In the genomic region with DNA sequence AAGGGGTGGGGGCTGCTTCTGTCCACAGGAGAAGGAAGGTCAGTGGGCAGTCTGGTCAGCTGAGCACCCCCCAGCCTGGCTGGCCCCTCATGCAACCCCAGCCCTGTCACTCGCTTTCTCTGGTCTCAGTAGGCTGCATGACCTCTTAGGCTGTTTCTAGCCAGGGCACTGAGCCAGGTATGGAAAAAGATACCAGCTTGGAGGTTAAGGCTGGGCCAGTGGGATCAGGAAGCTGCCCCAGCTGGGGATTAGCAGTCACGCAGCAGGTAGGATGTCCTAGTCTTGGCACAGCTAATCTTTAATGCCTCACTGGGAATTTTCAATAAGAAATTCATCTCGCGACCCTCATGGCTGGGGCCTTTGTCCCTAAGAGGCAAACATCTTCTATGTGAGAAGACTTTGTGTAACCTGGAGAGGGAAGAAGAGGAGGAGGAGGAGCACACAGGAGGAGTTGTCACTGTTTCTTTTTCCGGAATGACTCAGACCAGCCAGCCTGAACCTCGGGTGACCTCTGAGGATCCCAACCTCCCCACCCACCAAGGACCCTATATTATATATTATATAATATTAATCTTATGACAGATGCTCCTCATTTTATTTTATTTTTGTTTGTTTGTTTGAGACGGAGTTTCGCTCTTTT, we compare ENCODE assay signal across 18 cellular contexts. TPM values are rescaled to one million over a fixed set of nuclear protein-coding genes. Genes with fewer than 3 reads are reported as not detected.
DNase-seq lines count a peak whose midpoint lies in the region; ATAC-seq and TF ChIP-seq lines count a peak whose summit lies in the region.
"Had no signal": no experiment of that assay in that cellular context is flagged by ENCODE, and none has a peak within 500 bp of the region (broad histone marks: within the 10 kb centered on the region; RNA-seq: fewer than 3 reads in every experiment).

No MANE protein-coding gene starts in this region.

- H3K27me3 Mint-ChIP-seq in type B pancreatic cell: peaks cover 24% of the 10 kb centered on the region

- H3K9me3 Mint-ChIP-seq in type B pancreatic cell: peaks cover 12% of the 10 kb centered on the region

- intact Hi-C loops in PC-9 (cut with micrococcal nuclease; ENCODE audit: unreplicated experiment): no loop called here

- H3K4me2 ChIP-seq in PC-9: no peak overlapping the region
- H3K4me2 ChIP-seq: KMS-11 had no signal

- no peaks in the 10 kb centered on the region for H3K79me2 ChIP-seq in PC-9 (ENCODE audit: low read depth)

- no peaks in the 10 kb centered on the region for H3K36me3 ChIP-seq in PC-9 (ENCODE audit: low read depth)
- H3K36me3 ChIP-seq: SJSA1 had no signal

- CTCF ChIA-PET in PC-9 (lab: Charles Lee): no interaction called here

- H4K20me1 ChIP-seq in PC-9 (ENCODE audit: insufficient read depth): no peaks in the 10 kb centered on the region

- H3F3A ChIP-seq in PC-9 (ENCODE audit: insufficient read depth, low read depth): no peaks in the 10 kb centered on the region

- DNase-seq in DMS 273 (lab: John Stamatoyannopoulos, UW; ENCODE audit: unreplicated experiment): peak; percentile 26
- DNase-seq in DMS 273 treated with DMSO at 0.1 percent for 48 hours (lab: John Stamatoyannopoulos, UW): no peak
- peak; percentile 33 for DNase-seq in activated CD8-positive, alpha-beta memory T cell treated with anti-CD3 and anti-CD28 coated beads, Interleukin-2, amount 50 U/mL, for 48 hours
- DNase-seq in activated CD8-positive, alpha-beta memory T cell treated with anti-CD3 and anti-CD28 coated beads, Interleukin-2, amount 50 U/mL, for 4 hours: no peak
- DNase-seq in PC-9: peak in 1 of 2 experiments; percentile 42
- DNase-seq in type B pancreatic cell (ENCODE audit: extremely low spot score, unreplicated experiment): peak; percentile 59
- DNase-seq: EL, H7, NCI-H1436 treated with DMSO at 0.1 percent for 48 hours, NCI-H446 treated with DMSO at 0.1 percent for 48 hours, RPMI8226, SW 1271 had no signal

- H3K27me3 ChIP-seq in PC-9 (ENCODE audit: insufficient read depth, low read depth): peaks cover 3% of the 10 kb centered on the region

- no peak overlapping the region for H3K4me3 Mint-ChIP-seq in type B pancreatic cell

- TF ChIP-seq CTCF in PC-9 (conservative IDR thresholded peaks at IDR 0.05) (no peak), type B pancreatic cell (conservative IDR thresholded peaks at IDR 0.05) (no peak)

- ATAC-seq in HG02763 (IDR thresholded peaks at IDR 0.05; ENCODE audit: unreplicated experiment): no peak
- ATAC-seq in GM21576 (IDR thresholded peaks at IDR 0.05; ENCODE audit: unreplicated experiment): no peak

- no peaks in the 10 kb centered on the region for H3K4me1 Mint-ChIP-seq in type B pancreatic cell (ENCODE audit: unreplicated experiment)

- H3K27ac ChIP-seq in PC-9: peak overlapping the region; percentile 24; the same call in 1 of the 2 replicates
- H3K27ac ChIP-seq: 22Rv1, KMS-11, SJSA1 had no signal

- H2AFZ ChIP-seq in PC-9: no peak overlapping the region

- H3K4me1 ChIP-seq in PC-9 (replicated peaks; ENCODE audit: insufficient read depth): no peaks in the 10 kb centered on the region
- H3K4me1 ChIP-seq: SJSA1 had no signal

- no TSS peak for BruUV-seq in PC-9 (replicated peaks; lab: Mats Ljungman, UMichigan)

- no peaks in the 10 kb centered on the region for H3K36me3 Mint-ChIP-seq in type B pancreatic cell

- no peaks in the 10 kb centered on the region; the same call in 1 of the 2 replicates for H3K9me3 ChIP-seq in PC-9 (ENCODE audit: insufficient read depth, low read depth)

- no peaks in the 10 kb centered on the region for H3K9me2 ChIP-seq in PC-9 (ENCODE audit: insufficient read depth)

- H3K4me3 ChIP-seq in PC-9: no peak overlapping the region
- H3K4me3 ChIP-seq: SJSA1 had no signal

- POLR2A ChIA-PET in PC-9 (lab: Charles Lee; ENCODE audit: unreplicated experiment): no interaction called here

- H3K27ac Mint-ChIP-seq in type B pancreatic cell: no peak overlapping the region

RNA-seq across cellular contexts. Expression of a gene that starts 2.4 kb away (rescaled TPM):
- not detected in 2 replicates for total RNA-seq in PC-9 (2021)
- total RNA-seq in type B pancreatic cell (ENCODE audit: low replicate concordance): not detected in 2 replicates
- total RNA-seq: H7, OCI-LY7, SJSA1 had no signal

RNA-seq across cellular contexts. Expression of a gene that starts 51.6 kb away (rescaled TPM):
- total RNA-seq in PC-9 (2021) (not detected in 2 replicates), type B pancreatic cell (ENCODE audit: low replicate concordance) (not detected in 2 replicates)
- total RNA-seq: H7, OCI-LY7, SJSA1 had no signal

Comparison
In these comparisons a context has a peak if more than half of its experiments do, and no peak if none do; other contexts are left out.
1. DNase-seq: peak in DMS 273 (single experiment), activated CD8-positive, alpha-beta memory T cell treated with anti-CD3 and anti-CD28 coated beads, Interleukin-2, amount 50 U/mL, for 48 hours (single experiment) and type B pancreatic cell (single experiment); none in DMS 273 treated with DMSO at 0.1 percent for 48 hours (single experiment) and activated CD8-positive, alpha-beta memory T cell treated with anti-CD3 and anti-CD28 coated beads, Interleukin-2, amount 50 U/mL, for 4 hours (single experiment).